In genomic region chr12:26636710-26637328, GRCh38 we compare ENCODE assay signal across 1 cellular context.
A peak's percentile ranks its signal among the peaks of the same experiment; 100 is the strongest.
TF ChIP-seq lines count a peak whose summit lies in the region.

No MANE protein-coding gene starts in this region.

TF ChIP-seq in HepG2, 621 proteins besides CTCF, POLR2A, EP300 and RAD21 (continued from another document and continues in another):
- TF ChIP-seq PAXIP1 (CRISPR knock-in tag; conservative IDR thresholded peaks at IDR 0.05) (peak; percentile 80), FOSL1 (CRISPR knock-in tag; IDR thresholded peaks at IDR 0.05; ENCODE audit: borderline replicate concordance) (peak; percentile 30; the same call in 1 of the 2 replicates), MLX (CRISPR knock-in tag; IDR thresholded peaks at IDR 0.05) (no peak), TEAD3 (CRISPR knock-in tag; optimal IDR thresholded peaks at IDR 0.05; ENCODE audit: borderline replicate concordance) (peak; percentile 88), DNMT1 (CRISPR knock-in tag; IDR thresholded peaks at IDR 0.05) (no peak), ZNF10 (CRISPR knock-in tag; IDR thresholded peaks at IDR 0.05; ENCODE audit: borderline replicate concordance, low read depth) (no peak), BCL3 (CRISPR knock-in tag; IDR thresholded peaks at IDR 0.05) (no peak), ETV5 (CRISPR knock-in tag; IDR thresholded peaks at IDR 0.05; ENCODE audit: borderline replicate concordance) (peak; percentile 76; the same call in 1 of the 2 replicates), SALL1 (CRISPR knock-in tag; IDR thresholded peaks at IDR 0.05) (peak; percentile 33; the same call in 1 of the 2 replicates), RBFOX2 (IDR thresholded peaks at IDR 0.05; ENCODE audit: low read depth, low read length) (no peak), ZNF558 (CRISPR knock-in tag; IDR thresholded peaks at IDR 0.05; ENCODE audit: borderline replicate concordance) (no peak), ARID5B (CRISPR knock-in tag; IDR thresholded peaks at IDR 0.05) (peak; percentile 71), ZNF281 (CRISPR knock-in tag; IDR thresholded peaks at IDR 0.05; ENCODE audit: borderline replicate concordance) (peak; percentile 91), FOXP1 (IDR thresholded peaks at IDR 0.05) (no peak), FOXP1 (CRISPR knock-in tag; IDR thresholded peaks at IDR 0.05) (peak; percentile 60), MED1 (CRISPR knock-in tag; IDR thresholded peaks at IDR 0.05) (0 out of 2 replicates have a peak, but pooled peaks have one; percentile 22), FOXA1 (IDR thresholded peaks at IDR 0.05) (no peak), FOXA1 (CRISPR knock-in tag; IDR thresholded peaks at IDR 0.05) (peak; percentile 81), NFE2L2 (IDR thresholded peaks at IDR 0.05; ENCODE audit: low read length) (no peak), MIXL1 (CRISPR knock-in tag; IDR thresholded peaks at IDR 0.05) (peak; percentile 42; the same call in 1 of the 2 replicates), NFAT5 (CRISPR knock-in tag; IDR thresholded peaks at IDR 0.05) (no peak), GATAD2A (CRISPR knock-in tag; IDR thresholded peaks at IDR 0.05) (peak; percentile 61; the same call in 1 of the 2 replicates), RARA (CRISPR knock-in tag; IDR thresholded peaks at IDR 0.05) (peak; percentile 66), DPF2 (CRISPR knock-in tag; IDR thresholded peaks at IDR 0.05; ENCODE audit: borderline replicate concordance, low read depth) (0 out of 2 replicates have a peak, but pooled peaks have one; percentile 43), NPAS2 (CRISPR knock-in tag; IDR thresholded peaks at IDR 0.05; ENCODE audit: borderline replicate concordance) (no peak), ZNF124 (CRISPR knock-in tag; IDR thresholded peaks at IDR 0.05) (no peak), ZNF607 (CRISPR knock-in tag; IDR thresholded peaks at IDR 0.05; ENCODE audit: borderline replicate concordance) (no peak), POGZ (CRISPR knock-in tag; IDR thresholded peaks at IDR 0.05) (peak; percentile 70), PPARG (CRISPR knock-in tag; conservative IDR thresholded peaks at IDR 0.05) (peak; percentile 55; the same call in 1 of the 2 replicates), CHCHD3 (CRISPR knock-in tag; IDR thresholded peaks at IDR 0.05) (no peak), FOXO1 (CRISPR knock-in tag; IDR thresholded peaks at IDR 0.05) (peak; percentile 36; the same call in 1 of the 2 replicates), IRF2 (CRISPR knock-in tag; IDR thresholded peaks at IDR 0.05) (0 out of 2 replicates have a peak, but pooled peaks have one; percentile 47), ATF5 (CRISPR knock-in tag; IDR thresholded peaks at IDR 0.05; ENCODE audit: low read depth) (no peak), FOXP4 (CRISPR knock-in tag; IDR thresholded peaks at IDR 0.05) (peak; percentile 56; the same call in 1 of the 2 replicates), ZNF34 (CRISPR knock-in tag; IDR thresholded peaks at IDR 0.05; ENCODE audit: borderline replicate concordance) (no peak), ZNF12 (CRISPR knock-in tag; IDR thresholded peaks at IDR 0.05) (no peak), ELF3 (CRISPR knock-in tag; IDR thresholded peaks at IDR 0.05) (0 out of 2 replicates have a peak, but pooled peaks have one; percentile 6), ZNF773 (CRISPR knock-in tag; IDR thresholded peaks at IDR 0.05; ENCODE audit: borderline replicate concordance) (no peak), TCF7 (IDR thresholded peaks at IDR 0.05; ENCODE audit: low read depth) (peak; percentile 22; the same call in 1 of the 2 replicates)
